In genomic region chr15:95051881-95052280, GRCh38 we compare ENCODE assay signal across 24 cellular contexts.
DNase-seq lines count a peak whose midpoint lies in the region; ATAC-seq and TF ChIP-seq lines count a peak whose summit lies in the region.
"Had no signal": no experiment of that assay in that cellular context is flagged by ENCODE, and none has a peak within 500 bp of the region (broad histone marks: within the 10 kb centered on the region; RNA-seq: fewer than 3 reads in every experiment).

No MANE protein-coding gene starts in this region.

- H4K20me1 ChIP-seq in GM23248 (ENCODE audit: insufficient read depth), result no peaks in the 10 kb centered on the region

- no peaks in the 10 kb centered on the region for H3K27me3 ChIP-seq in GM23248 (replicated peaks; ENCODE audit: insufficient read depth)
- no peaks in the 10 kb centered on the region for H3K27me3 ChIP-seq in spleen (replicated peaks in 1 of 7)

- no peaks in the 10 kb centered on the region for H3K36me3 ChIP-seq in GM23248 (ENCODE audit: low read depth)
- H3K36me3 ChIP-seq in spleen, result no peaks in the 10 kb centered on the region

- TF ChIP-seq POLR2A in spleen (IDR thresholded peaks at IDR 0.05), result no peak

- H3K4me3 ChIP-seq in AG04449 (ENCODE audit: low read depth, low read length) (no peak overlapping the region), GM23248 (no peak overlapping the region), fibroblast of mammary gland (ENCODE audit: control insufficient read depth, low read depth, low read length) (no peak overlapping the region), spleen (no peak overlapping the region)
- H3K4me3 ChIP-seq: GM12878 had no signal

- H3K27ac ChIP-seq in GM23248 (no peak overlapping the region), spleen (no peak overlapping the region)
- H3K27ac ChIP-seq: 22Rv1 had no signal

- H3K79me2 ChIP-seq in GM23248 (ENCODE audit: insufficient read depth), result no peaks in the 10 kb centered on the region

- WGBS in GM23248 (ENCODE audit: low coverage in 1 of 2, low lambda C conversion rate in 2 of 2, missing lambda C conversion rate in 2 of 2), 2 experiments, result 22 to 27% methylated on average over 2 of the region's 2 CpGs
- 79 to 89% (median 84%) methylated on average over 2 of the region's 2 CpGs for WGBS in spleen, 5 donors

- H3K9me2 ChIP-seq in GM23248 (ENCODE audit: insufficient read depth), result no peaks in the 10 kb centered on the region

- H3F3A ChIP-seq in GM23248 (ENCODE audit: insufficient read depth), result no peaks in the 10 kb centered on the region

- peak; percentile 10 for DNase-seq in AG04449 (ENCODE audit: low read depth, low spot score)
- peak; percentile 57 for DNase-seq in GM23248
- peak; percentile 8 for DNase-seq in LHCN-M2 (ENCODE audit: low read depth)
- DNase-seq in fibroblast of mammary gland (ENCODE audit: low read depth), result peak; percentile 77
- DNase-seq in cardiac septum (ENCODE audit: low spot score), result no peak
- no peak for DNase-seq in spleen
- DNase-seq: ACHN; AML-193; C1 segment of cervical spinal cord; CD8-positive, alpha-beta T cell; DMS153; KG1; NCI-H1105; NCI-H146; NCI-H2029 treated with DMSO at 0.1 percent for 48 hours; NCI-H2171; NCI-H526; OCI-M1; Right ventricle myocardium superior had no signal

- H3K9me3 ChIP-seq in GM23248 (ENCODE audit: low read depth), result no peaks in the 10 kb centered on the region
- peaks cover 0 to 73% (median 49%) of the 10 kb centered on the region in 8 donors for H3K9me3 ChIP-seq in spleen

- in situ Hi-C loops in GM23248 (cut with MboI), result no loop called here

- no peak overlapping the region for H2AFZ ChIP-seq in GM23248

- TF ChIP-seq CTCF in AG04449 (IDR thresholded peaks at IDR 0.05; ENCODE audit: insufficient read depth, low read length, missing control alignments) (no peak), fibroblast of mammary gland (conservative IDR thresholded peaks at IDR 0.05; ENCODE audit: control insufficient read depth, insufficient read depth, low read depth, low read length) (no peak), spleen (IDR thresholded peaks at IDR 0.05 in 8 of 11, conservative IDR thresholded peaks at IDR 0.05 in 3 of 11) (no peak)

- H3K4me1 ChIP-seq in GM23248 (ENCODE audit: insufficient read depth) (peaks cover 4% of the 10 kb centered on the region), spleen (no peaks in the 10 kb centered on the region)

- no peak for ATAC-seq in GM19455 (IDR thresholded peaks at IDR 0.05; ENCODE audit: unreplicated experiment)
- ATAC-seq in HG02642 (IDR thresholded peaks at IDR 0.05; ENCODE audit: poor library complexity, unreplicated experiment), result no peak
- ATAC-seq: CD8-positive, alpha-beta T cell; GM12878; HCT116 had no signal

- H3K9ac ChIP-seq in GM23248, result no peak overlapping the region

- POLR2A ChIA-PET in AG04449 (lab: Yijun Ruan, JAX), result no interaction called here

- intact Hi-C loops in cardiac septum (cut with DNase I), result no loop called here
- intact Hi-C loops in spleen (cut with DNase I; ENCODE audit: low total_unique reads), result no loop called here

- H3K4me2 ChIP-seq in GM23248 (ENCODE audit: unreplicated experiment), result peak overlapping the region; percentile 26

- CTCF ChIA-PET in AG04449 (lab: Yijun Ruan, JAX), result no interaction called here

Comparison
In these comparisons a context has a peak if more than half of its experiments do, and no peak if none do; other contexts are left out.
1. DNase-seq: peak in AG04449 (single experiment), GM23248 (single experiment), LHCN-M2 (single experiment) and fibroblast of mammary gland (single experiment); none in cardiac septum (single experiment) and spleen (single experiment).